2 cellular contexts compared by ENCODE assay signal in the genomic region with DNA sequence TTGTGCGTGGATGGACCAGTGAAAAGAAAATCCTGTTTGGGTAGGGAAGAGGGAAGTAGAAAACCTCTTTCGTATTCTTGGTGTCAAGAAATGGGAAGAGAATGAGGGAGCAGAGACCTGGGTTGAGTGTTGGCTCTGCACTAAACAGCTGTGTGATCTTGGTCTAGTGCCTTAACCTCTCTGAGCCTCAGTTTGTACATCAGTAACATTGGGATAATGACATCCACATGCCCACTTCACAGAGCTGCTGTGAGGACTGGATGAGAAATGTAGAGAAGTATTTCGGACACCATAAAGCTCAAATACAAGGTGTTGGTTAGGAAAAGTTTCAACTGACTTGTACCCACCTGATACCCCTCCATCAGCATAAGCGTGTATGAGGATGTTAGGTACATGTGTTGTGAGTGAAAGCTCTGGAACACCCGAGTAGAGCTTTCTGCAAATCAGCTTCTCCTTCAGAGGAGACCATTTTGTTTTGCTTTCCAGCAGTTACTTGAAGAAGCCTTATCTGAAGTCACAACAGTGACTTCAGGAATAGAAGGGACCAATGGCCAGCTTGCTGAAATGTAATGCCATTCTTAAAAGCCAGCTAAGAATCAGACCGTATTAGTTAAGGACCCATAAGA.
TF ChIP-seq lines count a peak whose summit lies in the region.

No MANE protein-coding gene starts in this region.

TF ChIP-seq in HEK293, 187 proteins besides CTCF, POLR2A, EP300 and RAD21:
- TF ChIP-seq ZNF768 (tag by site-specific recombination; IDR thresholded peaks at IDR 0.05) (peak; percentile 84), KLF17 (tag by site-specific recombination; IDR thresholded peaks at IDR 0.05) (no peak)

TF ChIP-seq in K562, 482 proteins besides CTCF, POLR2A, EP300 and RAD21:
- TF ChIP-seq CCAR2 (IDR thresholded peaks at IDR 0.05; ENCODE audit: low read depth, low read length) (no peak), HDAC1 (IDR thresholded peaks at IDR 0.05) (peak in 1 of 2 experiments; percentile 47; a peak in 1 of 4 replicates), CHD4 (IDR thresholded peaks at IDR 0.05; ENCODE audit: insufficient read depth, insufficient replicate concordance, low read depth, low read length, poor library complexity, severe bottlenecking) (peak; percentile 51), ZNF740 (CRISPR knock-in tag; IDR thresholded peaks at IDR 0.05) (no peak), ZNF740 (tag; IDR thresholded peaks at IDR 0.05) (0 out of 4 replicates have a peak, but pooled peaks of 1 of the 2 experiments have one; percentile 52), PHF20 (IDR thresholded peaks at IDR 0.05; ENCODE audit: partially characterized antibody) (peak; percentile 43), KAT7 (CRISPR knock-in tag; IDR thresholded peaks at IDR 0.05; ENCODE audit: borderline replicate concordance) (no peak), SMARCB1 (IDR thresholded peaks at IDR 0.05; ENCODE audit: insufficient read length, low read depth) (no peak), PBX2 (CRISPR knock-in tag; IDR thresholded peaks at IDR 0.05; ENCODE audit: low read depth) (no peak), PBX2 (tag; conservative IDR thresholded peaks at IDR 0.05; ENCODE audit: low read depth) (no peak), RBM25 (IDR thresholded peaks at IDR 0.05; ENCODE audit: low read depth, low read length, severe bottlenecking) (peak; percentile 98), ESRRA (IDR thresholded peaks at IDR 0.05; ENCODE audit: borderline replicate concordance, low read depth) (0 out of 2 replicates have a peak, but pooled peaks have one; percentile 25), ADNP (tag; IDR thresholded peaks at IDR 0.05) (peak; percentile 88), SMARCA5 (IDR thresholded peaks at IDR 0.05) (peak; percentile 89), ZFP36 (IDR thresholded peaks at IDR 0.05; ENCODE audit: low read depth, low read length, partially characterized antibody) (peak; percentile 91), PTBP1 (IDR thresholded peaks at IDR 0.05; ENCODE audit: low read depth, low read length) (peak; percentile 76; the same call in 1 of the 2 replicates), KDM1A (IDR thresholded peaks at IDR 0.05) (peak; percentile 89 to 93), RCOR1 (IDR thresholded peaks at IDR 0.05; ENCODE audit: borderline replicate concordance in 1 of 2, low read depth in 2 of 2, low read length in 2 of 2) (peak; percentile 9 to 42; a peak in 1 of 4 replicates), TAL1 (IDR thresholded peaks at IDR 0.05) (no peak), NFIC (IDR thresholded peaks at IDR 0.05) (peak; percentile 12; the same call in 1 of the 2 replicates), HDGF (IDR thresholded peaks at IDR 0.05) (peak; percentile 95; the same call in 1 of the 2 replicates), ZNF311 (CRISPR knock-in tag; IDR thresholded peaks at IDR 0.05) (no peak), ZNF589 (CRISPR knock-in tag; IDR thresholded peaks at IDR 0.05; ENCODE audit: low read depth) (peak; percentile 80; the same call in 1 of the 2 replicates), PYGO2 (tag; IDR thresholded peaks at IDR 0.05) (0 out of 2 replicates have a peak, but pooled peaks have one; percentile 28), ZBTB1 (CRISPR knock-in tag; IDR thresholded peaks at IDR 0.05; ENCODE audit: borderline replicate concordance, low read depth) (no peak), NFRKB (IDR thresholded peaks at IDR 0.05; ENCODE audit: low read depth) (peak; percentile 19; the same call in 1 of the 2 replicates), ASH1L (IDR thresholded peaks at IDR 0.05; ENCODE audit: borderline replicate concordance, low read depth, partially characterized antibody) (peak; percentile 26), FOXJ2 (tag; IDR thresholded peaks at IDR 0.05) (peak; percentile 65; the same call in 1 of the 2 replicates), ATF7 (IDR thresholded peaks at IDR 0.05) (peak; percentile 11; the same call in 1 of the 2 replicates), TEAD4 (IDR thresholded peaks at IDR 0.05; ENCODE audit: low read length) (0 out of 2 replicates have a peak, but pooled peaks have one; percentile 15), TEAD4 (CRISPR knock-in tag; IDR thresholded peaks at IDR 0.05; ENCODE audit: borderline replicate concordance) (no peak), KLF6 (CRISPR knock-in tag; IDR thresholded peaks at IDR 0.05; ENCODE audit: borderline replicate concordance) (no peak), CBX1 (IDR thresholded peaks at IDR 0.05; ENCODE audit: low read depth) (peak; percentile 65; the same call in 1 of the 2 replicates), CBX3 (IDR thresholded peaks at IDR 0.05; ENCODE audit: borderline replicate concordance in 1 of 2, low read length in 2 of 2) (peak in 1 of 2 experiments; percentile 76; a peak in 1 of 3 replicates), NR4A1 (CRISPR knock-in tag; IDR thresholded peaks at IDR 0.05) (no peak), NR4A1 (tag; IDR thresholded peaks at IDR 0.05) (0 out of 2 replicates have a peak, but pooled peaks have one; percentile 48), BMI1 (IDR thresholded peaks at IDR 0.05; ENCODE audit: low read length) (no peak), ZNF766 (CRISPR knock-in tag; conservative IDR thresholded peaks at IDR 0.05) (peak; percentile 57; the same call in 1 of the 2 replicates), BCOR (IDR thresholded peaks at IDR 0.05) (peak; percentile 98), MEF2D (tag; conservative IDR thresholded peaks at IDR 0.05; ENCODE audit: low read depth) (0 out of 2 replicates have a peak, but pooled peaks have one; percentile 23), RHOXF2B (CRISPR knock-in tag; conservative IDR thresholded peaks at IDR 0.05) (no peak), YY1 (IDR thresholded peaks at IDR 0.05; ENCODE audit: borderline replicate concordance in 1 of 3, control insufficient read depth in 1 of 3, extremely low read depth in 1 of 3, insufficient read depth in 3 of 3, insufficient read length in 1 of 3, insufficient replicate concordance in 2 of 3, low read depth in 1 of 3, low read length in 2 of 3) (peak in 1 of 3 experiments; percentile 86), TBP (optimal IDR thresholded peaks at IDR 0.05; ENCODE audit: low read depth, low read length) (peak; percentile 24), CHCHD3 (CRISPR knock-in tag; IDR thresholded peaks at IDR 0.05) (peak; percentile 19; the same call in 1 of the 2 replicates), MYC (IDR thresholded peaks at IDR 0.05; ENCODE audit: low read depth, low read length) (no peak), MYC (CRISPR knock-in tag; IDR thresholded peaks at IDR 0.05; ENCODE audit: borderline replicate concordance, low read depth) (peak; percentile 58; the same call in 1 of the 2 replicates), ZNF668 (CRISPR knock-in tag; IDR thresholded peaks at IDR 0.05) (peak; percentile 64; the same call in 1 of the 2 replicates), DACH1 (IDR thresholded peaks at IDR 0.05; ENCODE audit: partially characterized antibody) (peak; percentile 31), DPF2 (IDR thresholded peaks at IDR 0.05) (0 out of 2 replicates have a peak, but pooled peaks have one; percentile 19), HDAC2 (IDR thresholded peaks at IDR 0.05) (peak; percentile 92), HMG20B (CRISPR knock-in tag; IDR thresholded peaks at IDR 0.05) (no peak)
- TF ChIP-seq, protein P1, sequence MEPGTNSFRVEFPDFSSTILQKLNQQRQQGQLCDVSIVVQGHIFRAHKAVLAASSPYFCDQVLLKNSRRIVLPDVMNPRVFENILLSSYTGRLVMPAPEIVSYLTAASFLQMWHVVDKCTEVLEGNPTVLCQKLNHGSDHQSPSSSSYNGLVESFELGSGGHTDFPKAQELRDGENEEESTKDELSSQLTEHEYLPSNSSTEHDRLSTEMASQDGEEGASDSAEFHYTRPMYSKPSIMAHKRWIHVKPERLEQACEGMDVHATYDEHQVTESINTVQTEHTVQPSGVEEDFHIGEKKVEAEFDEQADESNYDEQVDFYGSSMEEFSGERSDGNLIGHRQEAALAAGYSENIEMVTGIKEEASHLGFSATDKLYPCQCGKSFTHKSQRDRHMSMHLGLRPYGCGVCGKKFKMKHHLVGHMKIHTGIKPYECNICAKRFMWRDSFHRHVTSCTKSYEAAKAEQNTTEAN (CRISPR knock-in tag; IDR thresholded peaks at IDR 0.05), result no peak
- TF ChIP-seq, protein P2, sequence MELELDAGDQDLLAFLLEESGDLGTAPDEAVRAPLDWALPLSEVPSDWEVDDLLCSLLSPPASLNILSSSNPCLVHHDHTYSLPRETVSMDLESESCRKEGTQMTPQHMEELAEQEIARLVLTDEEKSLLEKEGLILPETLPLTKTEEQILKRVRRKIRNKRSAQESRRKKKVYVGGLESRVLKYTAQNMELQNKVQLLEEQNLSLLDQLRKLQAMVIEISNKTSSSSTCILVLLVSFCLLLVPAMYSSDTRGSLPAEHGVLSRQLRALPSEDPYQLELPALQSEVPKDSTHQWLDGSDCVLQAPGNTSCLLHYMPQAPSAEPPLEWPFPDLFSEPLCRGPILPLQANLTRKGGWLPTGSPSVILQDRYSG (tag; conservative IDR thresholded peaks at IDR 0.05; ENCODE audit: low read depth), result peak; percentile 50; the same call in 1 of the 2 replicates
- TF ChIP-seq, protein P3, sequence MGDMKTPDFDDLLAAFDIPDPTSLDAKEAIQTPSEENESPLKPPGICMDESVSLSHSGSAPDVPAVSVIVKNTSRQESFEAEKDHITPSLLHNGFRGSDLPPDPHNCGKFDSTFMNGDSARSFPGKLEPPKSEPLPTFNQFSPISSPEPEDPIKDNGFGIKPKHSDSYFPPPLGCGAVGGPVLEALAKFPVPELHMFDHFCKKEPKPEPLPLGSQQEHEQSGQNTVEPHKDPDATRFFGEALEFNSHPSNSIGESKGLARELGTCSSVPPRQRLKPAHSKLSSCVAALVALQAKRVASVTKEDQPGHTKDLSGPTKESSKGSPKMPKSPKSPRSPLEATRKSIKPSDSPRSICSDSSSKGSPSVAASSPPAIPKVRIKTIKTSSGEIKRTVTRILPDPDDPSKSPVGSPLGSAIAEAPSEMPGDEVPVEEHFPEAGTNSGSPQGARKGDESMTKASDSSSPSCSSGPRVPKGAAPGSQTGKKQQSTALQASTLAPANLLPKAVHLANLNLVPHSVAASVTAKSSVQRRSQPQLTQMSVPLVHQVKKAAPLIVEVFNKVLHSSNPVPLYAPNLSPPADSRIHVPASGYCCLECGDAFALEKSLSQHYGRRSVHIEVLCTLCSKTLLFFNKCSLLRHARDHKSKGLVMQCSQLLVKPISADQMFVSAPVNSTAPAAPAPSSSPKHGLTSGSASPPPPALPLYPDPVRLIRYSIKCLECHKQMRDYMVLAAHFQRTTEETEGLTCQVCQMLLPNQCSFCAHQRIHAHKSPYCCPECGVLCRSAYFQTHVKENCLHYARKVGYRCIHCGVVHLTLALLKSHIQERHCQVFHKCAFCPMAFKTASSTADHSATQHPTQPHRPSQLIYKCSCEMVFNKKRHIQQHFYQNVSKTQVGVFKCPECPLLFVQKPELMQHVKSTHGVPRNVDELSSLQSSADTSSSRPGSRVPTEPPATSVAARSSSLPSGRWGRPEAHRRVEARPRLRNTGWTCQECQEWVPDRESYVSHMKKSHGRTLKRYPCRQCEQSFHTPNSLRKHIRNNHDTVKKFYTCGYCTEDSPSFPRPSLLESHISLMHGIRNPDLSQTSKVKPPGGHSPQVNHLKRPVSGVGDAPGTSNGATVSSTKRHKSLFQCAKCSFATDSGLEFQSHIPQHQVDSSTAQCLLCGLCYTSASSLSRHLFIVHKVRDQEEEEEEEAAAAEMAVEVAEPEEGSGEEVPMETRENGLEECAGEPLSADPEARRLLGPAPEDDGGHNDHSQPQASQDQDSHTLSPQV (IDR thresholded peaks at IDR 0.05), result peak; percentile 91
- TF ChIP-seq, protein P4, sequence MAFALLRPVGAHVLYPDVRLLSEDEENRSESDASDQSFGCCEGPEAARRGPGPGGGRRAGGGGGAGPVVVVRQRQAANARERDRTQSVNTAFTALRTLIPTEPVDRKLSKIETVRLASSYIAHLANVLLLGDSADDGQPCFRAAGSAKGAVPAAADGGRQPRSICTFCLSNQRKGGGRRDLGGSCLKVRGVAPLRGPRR (CRISPR knock-in tag; IDR thresholded peaks at IDR 0.05), result no peak
